In genomic region chr3:196156160-196156559, GRCh38 we compare ENCODE assay signal across 25 cellular contexts. TPM values are rescaled to one million over a fixed set of nuclear protein-coding genes. Genes with fewer than 3 reads are reported as not detected.
"Had no signal": no experiment of that assay in that cellular context is flagged by ENCODE, and none has a peak within 500 bp of the region (broad histone marks: within the 10 kb centered on the region; RNA-seq: fewer than 3 reads in every experiment).

No MANE protein-coding gene starts in this region.

- H3K4me2 ChIP-seq: KMS-11 had no signal

- FAIRE-seq: HepG2, RCC 7860 had no signal

- H3K9me3 ChIP-seq: SJSA1 had no signal

- H3K9ac ChIP-seq: KMS-11 had no signal

- ATAC-seq: HepG2 had no signal

- H3K36me3 ChIP-seq: SJSA1 had no signal

- H3K27ac ChIP-seq: KMS-11, SJSA1, SK-N-MC had no signal

- H3K4me1 ChIP-seq: SJSA1 had no signal

- DNase-seq: IMR-90, Kasumi-1, MV-4-11, NCI-H1048, NCI-H1436, NCI-H187, NCI-H2029, NCI-H2081 treated with DMSO at 0.1 percent for 48 hours, NCI-H2171, NCI-H226, NCI-H446, NCI-H510A, NCI-H524 treated with DMSO at 0.1 percent for 48 hours, NCI-H69, NCI-H774, Right ventricle myocardium superior, RPMI8226, SIG-M5 had no signal

- H3K27me3 ChIP-seq: SJSA1 had no signal

- H3K4me3 ChIP-seq: SJSA1, SK-N-MC had no signal

RNA-seq across cellular contexts. Expression of gene ZDHHC19, which starts 55.0 kb away (rescaled TPM):
- total RNA-seq: HT1080, IMR-90, MCF 10A, Right ventricle myocardium superior, SJSA1 had no signal
